Comparison of ENCODE assay signal across 8 cellular contexts in the genomic region with DNA sequence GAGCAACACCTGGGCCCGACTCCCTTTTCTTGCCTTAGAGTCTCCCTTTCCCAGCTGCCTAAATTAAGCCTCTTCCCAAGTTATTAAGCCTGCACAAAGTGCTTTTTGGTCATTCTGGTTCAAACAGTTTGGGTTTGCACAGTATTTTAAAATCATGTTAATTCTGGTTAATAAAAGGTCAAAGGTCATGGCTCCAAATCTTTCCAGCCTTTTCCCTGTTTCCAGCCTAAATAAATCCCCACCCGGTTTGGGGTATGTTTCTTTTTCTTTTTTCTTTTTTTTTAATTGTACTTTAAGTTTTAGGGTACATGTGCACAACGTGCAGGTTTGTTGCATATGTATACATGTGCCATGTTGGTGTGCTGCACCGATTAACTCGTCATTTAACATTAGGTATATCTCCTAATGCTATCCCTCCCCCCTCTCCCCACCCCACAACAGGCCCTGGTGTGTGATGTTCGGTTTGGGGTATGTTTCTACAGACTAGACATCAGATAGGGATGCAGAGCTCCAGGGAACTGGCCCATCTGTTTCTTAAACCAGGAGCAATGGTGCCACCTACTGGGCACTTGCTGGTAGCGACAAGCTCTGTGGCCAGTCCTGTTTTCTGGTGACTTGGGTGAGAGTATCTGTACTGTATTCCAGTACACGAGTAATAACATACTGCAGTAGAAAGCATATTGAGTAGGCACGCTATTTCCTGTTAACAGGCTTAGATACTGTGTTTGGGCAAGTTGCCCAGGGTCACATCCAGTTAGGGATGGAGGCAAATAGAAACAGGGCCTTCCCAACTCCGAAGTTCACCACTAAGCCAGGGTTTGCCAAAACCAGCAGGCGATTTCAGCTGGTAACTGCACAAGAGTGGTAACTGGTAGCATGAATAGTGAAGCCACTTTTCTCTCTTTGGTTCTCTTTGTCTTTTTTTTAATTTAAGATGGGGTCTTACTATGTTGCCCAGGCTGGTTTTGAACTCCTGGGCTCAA.
DNase-seq lines count a peak whose midpoint lies in the region; ATAC-seq and TF ChIP-seq lines count a peak whose summit lies in the region.

No MANE protein-coding gene starts in this region.

- H3K4me2 ChIP-seq in DOHH2 (ENCODE audit: low read length): no peak overlapping the region

- H3K9me2 ChIP-seq in DOHH2 (replicated peaks; ENCODE audit: control insufficient read depth, low read length): no peaks in the 10 kb centered on the region

- no peaks in the 10 kb centered on the region for H4K20me1 ChIP-seq in DOHH2 (ENCODE audit: control insufficient read depth, insufficient read depth, low read depth, low read length)

- peaks cover 3% of the 10 kb centered on the region; the same call in 1 of the 2 replicates for H3F3A ChIP-seq in DOHH2 (ENCODE audit: control insufficient read depth, insufficient read depth)

- H3K27ac ChIP-seq in DOHH2 (ENCODE audit: low read depth, low read length) (no peak overlapping the region), WERI-Rb-1 (no peak overlapping the region)

- ATAC-seq in HG02759 (IDR thresholded peaks at IDR 0.05; ENCODE audit: unreplicated experiment) (peak; percentile 89), GM18517 (IDR thresholded peaks at IDR 0.05; ENCODE audit: unreplicated experiment) (no peak)

- H3K9me3 ChIP-seq in DOHH2 (ENCODE audit: control insufficient read depth, insufficient read depth, low read length) (no peaks in the 10 kb centered on the region), WERI-Rb-1 (ENCODE audit: severe bottlenecking) (no peaks in the 10 kb centered on the region)

- no peak overlapping the region for H3K4me3 ChIP-seq in DOHH2 (ENCODE audit: low read length)
- H3K4me3 ChIP-seq in WERI-Rb-1 (ENCODE audit: low read depth, low read length): no peak overlapping the region

- H3K4me1 ChIP-seq in DOHH2 (ENCODE audit: control insufficient read depth, low read length): no peaks in the 10 kb centered on the region

- TF ChIP-seq CTCF in DOHH2 (IDR thresholded peaks at IDR 0.05; ENCODE audit: low read depth, low read length, poor library complexity, severe bottlenecking): peak; percentile 91
- peak; percentile 85 for TF ChIP-seq CTCF in WERI-Rb-1 (IDR thresholded peaks at IDR 0.05; ENCODE audit: low read depth, low read length)

- H3K79me2 ChIP-seq in DOHH2 (ENCODE audit: control insufficient read depth, low read length): no peaks in the 10 kb centered on the region

- H3K27me3 ChIP-seq in DOHH2 (ENCODE audit: control insufficient read depth, low read length) (no peaks in the 10 kb centered on the region), WERI-Rb-1 (ENCODE audit: insufficient read depth, low read depth, severe bottlenecking) (no peaks in the 10 kb centered on the region)

- DNase-seq in NCI-H2171 treated with DMSO at 0.1 percent for 48 hours (lab: John Stamatoyannopoulos, UW) (peak; percentile 76), WERI-Rb-1 (peak; percentile 83), T47D (ENCODE audit: low read depth in 1 of 2, low spot score in 1 of 2) (peak; percentile 88 to 91), inferior parietal cortex (ENCODE audit: extremely low spot score) (peak; percentile 97)
- DNase-seq in stimulated activated CD4-positive, alpha-beta T cell treated with anti-CD3 and anti-CD28 coated beads, Interleukin-15, amount 100 ng/mL, for 1 hour (ENCODE audit: low read depth in 1 of 2, low spot score in 1 of 2): peak; percentile 57 to 61

- in situ Hi-C loops in T47D (cut with HindIII; ENCODE audit: low pct_unique_long_range_greater_than_20kb, low sequenced_read_pairs): no loop called here

- H3K36me3 ChIP-seq in DOHH2 (ENCODE audit: control insufficient read depth, low read length): no peaks in the 10 kb centered on the region
- H3K36me3 ChIP-seq in WERI-Rb-1: no peaks in the 10 kb centered on the region
